In genomic region chr17:61717352-61717751, GRCh38 we compare ENCODE assay signal across 32 cellular contexts.
DNase-seq lines count a peak whose midpoint lies in the region; ATAC-seq, FAIRE-seq and TF ChIP-seq lines count a peak whose summit lies in the region.
"Had no signal": no experiment of that assay in that cellular context is flagged by ENCODE, and none has a peak within 500 bp of the region (broad histone marks: within the 10 kb centered on the region; RNA-seq: fewer than 3 reads in every experiment).

No MANE protein-coding gene starts in this region.

- H3K27ac ChIP-seq in A673 (ENCODE audit: low read depth, low read length, poor library complexity, severe bottlenecking) = no peak overlapping the region
- H3K27ac ChIP-seq in K562 (ENCODE audit: extremely low read depth, low read depth, low read length) = no peak overlapping the region
- no peak overlapping the region for H3K27ac ChIP-seq in suprapubic skin
- H3K27ac ChIP-seq: 22Rv1; A549; BLaER1; BLaER1 treated with 17β-estradiol and CSF1 and Interleukin-3, amounts not matched to agents 10 nM and 100 nM; C4-2B had no signal

- H3K4me3 ChIP-seq in A673 (ENCODE audit: low read depth, low read length, poor library complexity, severe bottlenecking) = no peak overlapping the region
- H3K4me3 ChIP-seq in K562 = no peak overlapping the region
- H3K4me3 ChIP-seq in suprapubic skin = no peak overlapping the region
- H3K4me3 ChIP-seq: A549; BLaER1; BLaER1 treated with 17β-estradiol and CSF1 and Interleukin-3, amounts not matched to agents 10 nM and 100 nM had no signal

- H3K9me3 ChIP-seq in A673 (ENCODE audit: low read depth, low read length, poor library complexity, severe bottlenecking) = peaks cover 15% of the 10 kb centered on the region
- H3K9me3 ChIP-seq in K562 (replicated peaks; ENCODE audit: control insufficient read depth, insufficient read depth, low read depth, low read length) = 0 out of 2 replicates have a peak, but pooled peaks cover 4% of the 10 kb centered on the region
- peaks cover 20% of the 10 kb centered on the region for H3K9me3 ChIP-seq in suprapubic skin
- H3K9me3 ChIP-seq: BE2C had no signal

- ATAC-seq in K562 = no peak
- ATAC-seq: A549; CD8-positive, alpha-beta T cell had no signal

- no peak overlapping the region for H2AFZ ChIP-seq in K562 (ENCODE audit: low read depth, low read length)

- DNase-seq in A673 (ENCODE audit: low spot score) (no peak), K562 (ENCODE audit: extremely low read depth in 1 of 4, low spot score in 3 of 4) (no peak), suprapubic skin (ENCODE audit: low spot score in 2 of 2) (no peak), SW 1271 (lab: John Stamatoyannopoulos, UW) (no peak)
- DNase-seq in activated T-cell treated with anti-CD3 and anti-CD28 coated beads, Interleukin-2, amount 50 U/mL, for 1 hour = no peak
- DNase-seq: 8988T; ACHN; AML-193; BE2C; C1 segment of cervical spinal cord; Caco-2; Calu3; CD4-positive, alpha-beta memory T cell; CD4-positive, alpha-beta T cell; CD4-positive, CD25-positive, alpha-beta regulatory T cell; CD8-positive, alpha-beta memory T cell; CD8-positive, alpha-beta T cell; COR-L47; DMS 273 treated with DMSO at 0.1 percent for 48 hours; DMS153; DMS53; DMS79; DMS79 treated with DMSO at 0.1 percent for 48 hours; DND-41; EL had no signal

- BruUV-seq in A673 (replicated peaks; lab: Mats Ljungman, UMichigan) (TSS peak; percentile 16), K562 (replicated peaks; lab: Mats Ljungman, UMichigan) (no TSS peak)

- 99% methylated on average over 4 of the region's 4 CpGs for WGBS in K562 (ENCODE audit: insufficient coverage, low coverage, missing lambda C conversion rate)
- WGBS in suprapubic skin = 94% methylated on average over 4 of the region's 4 CpGs

- CTCF ChIA-PET in A673 (lab: Charles Lee) = interaction anchor here (0.6 kb wide), 1 partner anchor 475 kb away, joined by 3 read pairs; no protein-coding TSS in a partner anchor
- CTCF ChIA-PET in K562 (lab: Yijun Ruan, JAX; ENCODE audit: low intra/inter-chr PET ratio) = interaction anchor here (0.6 kb wide), 1 partner anchor 82 kb away, joined by 5 read pairs; no protein-coding TSS in a partner anchor

- H3K4me1 ChIP-seq in A673 (ENCODE audit: insufficient read depth, low read length, poor library complexity, severe bottlenecking) = no peaks in the 10 kb centered on the region
- no peaks in the 10 kb centered on the region for H3K4me1 ChIP-seq in K562 (replicated peaks in 1 of 2; ENCODE audit: control insufficient read depth in 2 of 2, insufficient read depth in 2 of 2, low read length in 2 of 2)
- H3K4me1 ChIP-seq in suprapubic skin = no peaks in the 10 kb centered on the region
- H3K4me1 ChIP-seq: A549; BE2C; BLaER1; BLaER1 treated with 17β-estradiol and CSF1 and Interleukin-3, amounts not matched to agents 10 nM and 100 nM; Caco-2 had no signal

- TF ChIP-seq RAD21 in K562 (CRISPR knock-in tag; conservative IDR thresholded peaks at IDR 0.05 in 1 of 2, IDR thresholded peaks at IDR 0.05 in 1 of 2) = no peak

- H3K36me3 ChIP-seq in A673 (ENCODE audit: insufficient read depth, low read length, poor library complexity, severe bottlenecking) (no peaks in the 10 kb centered on the region), K562 (ENCODE audit: control insufficient read depth, insufficient read depth, low read length) (peaks cover 7% of the 10 kb centered on the region; the same call in 1 of the 3 replicates), suprapubic skin (no peaks in the 10 kb centered on the region)
- H3K36me3 ChIP-seq: BE2C had no signal

- H3K9ac ChIP-seq in K562 (ENCODE audit: insufficient read depth in 1 of 2, low read depth in 2 of 2, low read length in 2 of 2) = no peak overlapping the region
- H3K9ac ChIP-seq: BLaER1; BLaER1 treated with 17β-estradiol and CSF1 and Interleukin-3, amounts not matched to agents 10 nM and 100 nM had no signal

- H3K9me1 ChIP-seq in K562 (ENCODE audit: control insufficient read depth, insufficient read depth, low read length) = no peaks in the 10 kb centered on the region

- no peaks in the 10 kb centered on the region for H3K27me3 ChIP-seq in A673 (replicated peaks; ENCODE audit: insufficient read depth, low read depth, low read length, poor library complexity)
- H3K27me3 ChIP-seq in K562 (ENCODE audit: control insufficient read depth in 2 of 2, insufficient read depth in 2 of 2, low read length in 2 of 2) = no peaks in the 10 kb centered on the region
- H3K27me3 ChIP-seq in suprapubic skin = no peaks in the 10 kb centered on the region
- H3K27me3 ChIP-seq: BE2C; BLaER1; BLaER1 treated with 17β-estradiol and CSF1 and Interleukin-3, amounts not matched to agents 10 nM and 100 nM had no signal

- in situ Hi-C loops in K562 (cut with MboI) = no loop called here

- TF ChIP-seq CTCF in A673 (conservative IDR thresholded peaks at IDR 0.05; ENCODE audit: low read depth, low read length) (no peak), K562 (IDR thresholded peaks at IDR 0.05 in 2 of 3, conservative IDR thresholded peaks at IDR 0.05 in 1 of 3; ENCODE audit: insufficient read depth in 2 of 3, low read depth in 1 of 3, low read length in 3 of 3) (no peak), subcutaneous adipose tissue (IDR thresholded peaks at IDR 0.05; ENCODE audit: low read depth) (peak; percentile 18), suprapubic skin (IDR thresholded peaks at IDR 0.05) (no peak)

- intact Hi-C loops in A673 (cut with micrococcal nuclease; ENCODE audit: unreplicated experiment) = no loop called here
- intact Hi-C loops in K562 (cut with micrococcal nuclease) = no loop called here

- FAIRE-seq in K562 (lab: Jason Lieb, UNC) = no peak
- FAIRE-seq: A549, D721Med had no signal

- TF ChIP-seq EP300 in K562 (IDR thresholded peaks at IDR 0.05; ENCODE audit: low read length) (no peak), suprapubic skin (IDR thresholded peaks at IDR 0.05) (no peak)

- TF ChIP-seq POLR2A in K562 (conservative IDR thresholded peaks at IDR 0.05) = no peak
- TF ChIP-seq POLR2A in suprapubic skin (IDR thresholded peaks at IDR 0.05) = no peak

- no peaks in the 10 kb centered on the region for H3K79me2 ChIP-seq in K562 (ENCODE audit: control insufficient read depth, insufficient read depth, low read length)

- POLR2A ChIA-PET in A673 (lab: Charles Lee; ENCODE audit: low non-redundant PET) = no interaction called here
- POLR2A ChIA-PET in K562 (lab: Yijun Ruan, JAX) = no interaction called here

- H4K20me1 ChIP-seq in K562 (replicated peaks; ENCODE audit: control insufficient read depth, insufficient read depth, low read length) = no peaks in the 10 kb centered on the region
- H4K20me1 ChIP-seq: BLaER1; BLaER1 treated with 17β-estradiol and CSF1 and Interleukin-3, amounts not matched to agents 10 nM and 100 nM had no signal

- H3K4me2 ChIP-seq in K562 (ENCODE audit: insufficient read depth, low read length) = no peak overlapping the region
- H3K4me2 ChIP-seq: A549; BLaER1; BLaER1 treated with 17β-estradiol and CSF1 and Interleukin-3, amounts not matched to agents 10 nM and 100 nM had no signal

TF ChIP-seq in K562, 482 proteins besides CTCF, POLR2A, EP300 and RAD21:
- TF ChIP-seq ZBTB11 (CRISPR knock-in tag; IDR thresholded peaks at IDR 0.05) (peak in 1 of 3 experiments; percentile 87; a peak in 2 of 6 replicates), ATF4 (CRISPR knock-in tag; IDR thresholded peaks at IDR 0.05) (no peak), ZNF449 (CRISPR knock-in tag; IDR thresholded peaks at IDR 0.05) (no peak), EWSR1 (IDR thresholded peaks at IDR 0.05; ENCODE audit: borderline replicate concordance, low read depth, partially characterized antibody) (peak; percentile 68)
TF ChIP-seq in K562: peak in this region for 2.
